11 cellular contexts compared by ENCODE assay signal in the genomic region with DNA sequence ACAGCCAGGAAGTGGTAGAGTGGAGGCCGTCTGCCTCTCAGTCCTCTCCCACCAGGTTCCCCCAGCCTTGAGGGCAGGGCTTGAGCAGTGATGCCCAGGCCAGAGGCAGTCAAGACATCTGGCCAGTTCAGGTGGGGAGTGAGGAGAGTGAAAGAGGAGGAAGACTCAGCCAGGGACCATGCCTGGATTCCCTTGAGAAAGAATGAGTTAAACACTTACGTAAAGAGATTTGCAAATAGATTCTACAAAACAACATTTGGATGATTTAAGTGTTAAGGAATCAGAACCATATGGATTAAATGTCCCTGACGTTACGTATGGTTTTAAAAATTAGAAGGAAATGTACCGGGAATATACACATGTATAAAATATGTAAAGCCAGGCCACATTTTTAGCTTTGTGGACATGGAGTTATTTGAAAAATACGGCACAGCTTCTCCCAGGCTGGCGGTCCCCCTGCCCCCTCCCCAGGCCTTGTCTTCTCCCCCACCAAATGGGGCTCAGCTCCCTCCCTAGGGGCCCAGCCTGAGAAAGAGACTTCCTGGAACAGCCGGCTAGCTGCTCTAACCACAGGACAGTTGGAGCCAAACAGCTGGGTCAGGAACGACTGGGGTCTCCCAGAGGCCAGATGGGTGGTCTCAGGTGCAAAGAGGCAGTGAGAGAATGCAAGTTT.
DNase-seq lines count a peak whose midpoint lies in the region; ATAC-seq and TF ChIP-seq lines count a peak whose summit lies in the region.
"Had no signal": no experiment of that assay in that cellular context is flagged by ENCODE, and none has a peak within 500 bp of the region (broad histone marks: within the 10 kb centered on the region; RNA-seq: fewer than 3 reads in every experiment).

No MANE protein-coding gene starts in this region.

- H3K27me3 ChIP-seq in foreskin keratinocyte (no peaks in the 10 kb centered on the region), ovary (no peaks in the 10 kb centered on the region)
- H3K27me3 ChIP-seq: right lobe of liver, stomach had no signal

- no peak for TF ChIP-seq POLR2A in ovary (IDR thresholded peaks at IDR 0.05)

- 68 to 77% (median 72%) methylated on average over 9 of the region's 9 CpGs for WGBS in ovary, 3 donors

- intact Hi-C loops in ovary (cut with DNase I) = no loop called here

- no peaks in the 10 kb centered on the region for H3K9me3 Mint-ChIP-seq in activated CD8-positive, alpha-beta T cell treated with anti-CD3 and anti-CD28 coated beads, Interleukin-2, amount 10 ng/mL, durations not matched to agents 7 days and 5 days (ENCODE audit: insufficient read depth)

- H3K27ac ChIP-seq in foreskin keratinocyte (peak overlapping the region; percentile 92), ovary (no peak overlapping the region), coronary artery (no peak overlapping the region)
- H3K27ac ChIP-seq: right lobe of liver had no signal

- ATAC-seq in activated CD8-positive, alpha-beta T cell treated with anti-CD3 and anti-CD28 coated beads, Interleukin-2, amount 10 ng/mL, durations not matched to agents 7 days and 5 days = peak; percentile 7
- ATAC-seq in foreskin keratinocyte = peak; percentile 18

- CTCF ChIA-PET in activated CD8-positive, alpha-beta T cell treated with anti-CD3 and anti-CD28 coated beads, Interleukin-2, amount 10 ng/mL, durations not matched to agents 7 days and 5 days (lab: Charles Lee) = interaction anchor here (0.8 to 3.7 kb wide), 14 partner anchors 8 to 247 kb away, joined by 3 to 23 read pairs (median 4); no protein-coding TSS in a partner anchor

- peak overlapping the region; percentile 72 for H3K4me3 Mint-ChIP-seq in activated CD8-positive, alpha-beta T cell treated with anti-CD3 and anti-CD28 coated beads, Interleukin-2, amount 10 ng/mL, durations not matched to agents 7 days and 5 days

- no peak for TF ChIP-seq EP300 in ovary (IDR thresholded peaks at IDR 0.05)

- no peaks in the 10 kb centered on the region for H3K36me3 Mint-ChIP-seq in activated CD8-positive, alpha-beta T cell treated with anti-CD3 and anti-CD28 coated beads, Interleukin-2, amount 10 ng/mL, durations not matched to agents 7 days and 5 days (ENCODE audit: low read depth)

- DNase-seq in AG10803 (ENCODE audit: low read depth) (peak; percentile 78), HCEC 1CT (peak; percentile 59), foreskin keratinocyte (peak; percentile 65 to 77), ovary (no peak), NCI-H345 treated with DMSO at 0.1 percent for 48 hours (lab: John Stamatoyannopoulos, UW; ENCODE audit: unreplicated experiment) (no peak), medulla oblongata (ENCODE audit: extremely low spot score) (no peak), coronary artery (ENCODE audit: low spot score) (no peak)
- no peak for DNase-seq in activated CD8-positive, alpha-beta T cell treated with anti-CD3 and anti-CD28 coated beads, Interleukin-2, amount 10 ng/mL, durations not matched to agents 7 days and 5 days
- DNase-seq: dermis blood vessel endothelial cell, right lobe of liver had no signal

- TF ChIP-seq CTCF in AG10803 (conservative IDR thresholded peaks at IDR 0.05; ENCODE audit: low read length) = no peak
- TF ChIP-seq CTCF in foreskin keratinocyte (conservative IDR thresholded peaks at IDR 0.05) = no peak
- no peak for TF ChIP-seq CTCF in ovary (IDR thresholded peaks at IDR 0.05)
- no peak for TF ChIP-seq CTCF in coronary artery (IDR thresholded peaks at IDR 0.05)

- H3K4me1 ChIP-seq in foreskin keratinocyte (peaks cover 26% of the 10 kb centered on the region), ovary (ENCODE audit: insufficient read depth) (no peaks in the 10 kb centered on the region)

- no peaks in the 10 kb centered on the region for H3K36me3 ChIP-seq in ovary
- H3K36me3 ChIP-seq: right lobe of liver, stomach had no signal

- no peaks in the 10 kb centered on the region for H3K9me3 ChIP-seq in ovary
- H3K9me3 ChIP-seq: right lobe of liver, stomach had no signal

- no peaks in the 10 kb centered on the region for H3K27me3 Mint-ChIP-seq in activated CD8-positive, alpha-beta T cell treated with anti-CD3 and anti-CD28 coated beads, Interleukin-2, amount 10 ng/mL, durations not matched to agents 7 days and 5 days (ENCODE audit: low read depth)

- peak overlapping the region; percentile 90 for H3K27ac Mint-ChIP-seq in activated CD8-positive, alpha-beta T cell treated with anti-CD3 and anti-CD28 coated beads, Interleukin-2, amount 10 ng/mL, durations not matched to agents 7 days and 5 days

- POLR2A ChIA-PET in activated CD8-positive, alpha-beta T cell treated with anti-CD3 and anti-CD28 coated beads, Interleukin-2, amount 10 ng/mL, durations not matched to agents 7 days and 5 days (lab: Charles Lee) = interaction anchor here (0.9 to 2.5 kb wide), 9 partner anchors 9 to 131 kb away, joined by 3 to 19 read pairs (median 5); no protein-coding TSS in a partner anchor

- H3K4me3 ChIP-seq in AG10803 (ENCODE audit: low read length) (no peak overlapping the region), ovary (no peak overlapping the region), coronary artery (no peak overlapping the region)
- H3K4me3 ChIP-seq: right lobe of liver, stomach had no signal

- peaks cover 92% of the 10 kb centered on the region for H3K4me1 Mint-ChIP-seq in activated CD8-positive, alpha-beta T cell treated with anti-CD3 and anti-CD28 coated beads, Interleukin-2, amount 10 ng/mL, durations not matched to agents 7 days and 5 days (ENCODE audit: low read depth)

Comparison
In these comparisons a context has a peak if more than half of its experiments do, and no peak if none do; other contexts are left out.
1. DNase-seq: peak in AG10803 (single experiment), HCEC 1CT (single experiment) and foreskin keratinocyte (2 of 2); none in activated CD8-positive, alpha-beta T cell treated with anti-CD3 and anti-CD28 coated beads, Interleukin-2, amount 10 ng/mL, durations not matched to agents 7 days and 5 days (single experiment), ovary (0 of 5), NCI-H345 treated with DMSO at 0.1 percent for 48 hours (single experiment), medulla oblongata (single experiment) and coronary artery (single experiment).